8 cellular contexts compared by ENCODE assay signal in the genomic region with DNA sequence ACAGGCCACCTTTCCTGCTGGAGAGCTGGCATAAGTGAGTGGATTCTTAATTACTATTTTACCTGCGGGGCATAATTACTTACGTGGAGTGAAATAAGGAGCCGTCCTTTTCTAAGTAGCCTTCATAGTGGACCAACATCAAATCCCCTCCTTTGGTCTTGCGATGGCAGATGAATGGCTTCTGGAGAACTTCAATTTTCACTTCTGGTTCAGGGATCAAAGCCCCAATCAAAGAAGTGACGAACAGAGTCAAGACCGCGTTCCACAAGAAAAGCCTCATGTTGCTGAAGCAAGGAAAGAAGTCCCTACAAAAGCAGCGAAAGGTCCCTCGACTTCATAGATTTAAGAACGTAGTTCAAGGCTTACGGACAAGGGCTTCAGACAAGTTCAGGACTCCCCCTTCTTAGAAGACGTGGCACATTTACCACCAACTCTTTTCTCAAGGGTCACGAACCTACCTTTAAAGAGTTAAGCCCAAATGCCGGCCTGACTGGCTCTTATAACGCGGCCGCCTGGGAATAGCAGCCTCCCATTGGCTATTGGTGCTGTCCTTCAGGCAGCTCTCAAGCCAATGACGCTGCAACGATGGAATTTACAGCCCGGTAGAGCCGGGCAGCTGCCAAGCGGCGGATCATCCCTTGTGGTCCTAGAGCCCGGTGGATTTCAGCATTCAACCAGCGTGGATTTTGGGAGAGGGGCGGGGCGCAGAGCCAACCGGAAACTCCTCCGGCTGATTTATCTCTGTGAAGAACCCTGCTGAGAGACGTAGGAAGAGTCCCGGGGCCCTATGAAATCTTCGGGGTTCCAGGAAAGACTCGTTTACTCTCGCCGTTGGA. TPM values are rescaled to one million over a fixed set of nuclear protein-coding genes. Genes with fewer than 3 reads are reported as not detected.
DNase-seq lines count a peak whose midpoint lies in the region; ATAC-seq and TF ChIP-seq lines count a peak whose summit lies in the region.

A gene with protein sequence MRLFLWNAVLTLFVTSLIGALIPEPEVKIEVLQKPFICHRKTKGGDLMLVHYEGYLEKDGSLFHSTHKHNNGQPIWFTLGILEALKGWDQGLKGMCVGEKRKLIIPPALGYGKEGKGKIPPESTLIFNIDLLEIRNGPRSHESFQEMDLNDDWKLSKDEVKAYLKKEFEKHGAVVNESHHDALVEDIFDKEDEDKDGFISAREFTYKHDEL (minus strand): TSS at position 474 of the 836 bp plus-strand sequence. CDS start 194 bp downstream, at position 280.

- DNase-seq in DMS79 (lab: John Stamatoyannopoulos, UW) (peak; percentile 98), KBM-7 (peak; percentile 98), Peyer's patch (peak; percentile 94 to 99 (median 95)), activated T-helper 1 cell treated with Interleukin-2 at 50 U/mL for 16 hours (ENCODE audit: low read depth) (peak; percentile 84), esophagus squamous epithelium (lab: John Stamatoyannopoulos, UW) (peak; percentile 79)
- DNase-seq in stimulated activated CD8-positive, alpha-beta memory T cell treated with anti-CD3 and anti-CD28 coated beads, Interleukin-7, amount 100 ng/mL, for 24 hours (ENCODE audit: low read depth) = peak; percentile 75

- TF ChIP-seq CTCF in Peyer's patch (IDR thresholded peaks at IDR 0.05) (no peak), esophagus squamous epithelium (IDR thresholded peaks at IDR 0.05) (peak in 1 of 6 experiments; percentile 11)

- no peaks in the 10 kb centered on the region for H3K27me3 ChIP-seq in Peyer's patch
- no peaks in the 10 kb centered on the region for H3K27me3 ChIP-seq in esophagus squamous epithelium
- no peaks in the 10 kb centered on the region for H3K27me3 ChIP-seq in muscle layer of duodenum (ENCODE audit: low read depth, low read length)

- H3K36me3 ChIP-seq in Peyer's patch (no peaks in the 10 kb centered on the region), esophagus squamous epithelium (no peaks in the 10 kb centered on the region), muscle layer of duodenum (ENCODE audit: control insufficient read depth in 1 of 2, insufficient read depth in 2 of 2, low read length in 2 of 2) (no peaks in the 10 kb centered on the region)

- no peaks in the 10 kb centered on the region for H3K9me3 ChIP-seq in Peyer's patch
- no peaks in the 10 kb centered on the region for H3K9me3 ChIP-seq in esophagus squamous epithelium
- no peaks in the 10 kb centered on the region for H3K9me3 ChIP-seq in muscle layer of duodenum (ENCODE audit: control insufficient read depth in 1 of 2, low read length in 2 of 2)

- ATAC-seq in GM21723 (IDR thresholded peaks at IDR 0.05; ENCODE audit: unreplicated experiment) = peak; percentile 77

- no peak for TF ChIP-seq POLR2A in Peyer's patch (IDR thresholded peaks at IDR 0.05)
- no peak for TF ChIP-seq POLR2A in esophagus squamous epithelium (IDR thresholded peaks at IDR 0.05)

- 0% methylated on average over 18 to 20 of the region's 35 CpGs for WGBS in esophagus squamous epithelium, 2 donors

- peak within 1 kb of the TSS; percentile 82 to 96 (median 92) for H3K4me3 ChIP-seq in Peyer's patch
- peak within 1 kb of the TSS; percentile 71 to 94 (median 92) for H3K4me3 ChIP-seq in esophagus squamous epithelium
- peak within 1 kb of the TSS; percentile 92 to 97 for H3K4me3 ChIP-seq in muscle layer of duodenum (ENCODE audit: low read depth in 1 of 2, low read length in 2 of 2)

- H3K4me1 ChIP-seq in Peyer's patch = peaks cover 0 to 41% (median 8%) of the 10 kb centered on the region in 4 donors
- H3K4me1 ChIP-seq in esophagus squamous epithelium = peaks cover 22 to 59% (median 25%) of the 10 kb centered on the region in 3 donors
- H3K4me1 ChIP-seq in muscle layer of duodenum (ENCODE audit: control insufficient read depth in 1 of 2, insufficient read depth in 2 of 2, low read length in 2 of 2) = peaks cover 10 to 33% of the 10 kb centered on the region in 2 donors

- H3K27ac ChIP-seq in Peyer's patch (peak within 1 kb of the TSS; percentile 87 to 93 (median 91)), esophagus squamous epithelium (peak within 1 kb of the TSS; percentile 83 to 95 (median 93)), muscle layer of duodenum (ENCODE audit: low read length) (peak within 1 kb of the TSS; percentile 92)

- in situ Hi-C loops in KBM-7 (cut with MboI; ENCODE audit: low pct_unique_long_range_greater_than_20kb, low sequenced_read_pairs) = no loop called here

- intact Hi-C loops in esophagus squamous epithelium (cut with DNase I) = no loop called here

RNA-seq across cellular contexts. Expression of the gene that starts here (rescaled TPM):
- total RNA-seq in Peyer's patch = 1 to 10 TPM; 4.2 to 8.5 (median 6.3) TPM
- total RNA-seq in esophagus squamous epithelium = 1 to 10 TPM; 3.3 to 8.0 (median 7.5) TPM

Comparison
In these comparisons a context has a peak if more than half of its experiments do, and no peak if none do; other contexts are left out.
1. Peak in every context shown above with its lines: DNase-seq, ATAC-seq, H3K4me3 ChIP-seq and H3K27ac ChIP-seq.